Comparison of ENCODE assay signal across 17 cellular contexts in the genomic region with DNA sequence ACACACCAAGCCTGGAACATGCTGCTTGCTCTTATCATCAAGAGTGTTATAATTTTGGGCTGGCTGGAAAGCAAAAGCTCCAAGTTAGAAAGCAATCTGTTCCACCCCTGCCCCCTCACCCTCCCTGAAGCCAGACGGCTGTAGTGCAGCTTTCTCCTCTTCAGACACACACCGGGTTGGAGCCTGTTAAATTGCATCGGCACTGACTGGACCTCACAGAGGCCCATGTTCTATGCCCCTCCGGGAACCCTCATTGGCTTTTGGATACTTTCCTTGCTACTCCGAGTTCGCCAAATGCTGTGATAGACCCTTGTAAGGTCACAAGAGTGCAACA.
DNase-seq lines count a peak whose midpoint lies in the region; ATAC-seq and TF ChIP-seq lines count a peak whose summit lies in the region.
"Had no signal": no experiment of that assay in that cellular context is flagged by ENCODE, and none has a peak within 500 bp of the region (broad histone marks: within the 10 kb centered on the region; RNA-seq: fewer than 3 reads in every experiment).

No MANE protein-coding gene starts in this region.

- H3K27ac ChIP-seq in WERI-Rb-1: peak overlapping the region; percentile 35; the same call in 1 of the 2 replicates
- no peak overlapping the region for H3K27ac ChIP-seq in thyroid gland

- no peak overlapping the region for H3K4me3 Mint-ChIP-seq in T-cell
- H3K4me3 Mint-ChIP-seq: CD4-positive, alpha-beta T cell; IgD-negative memory B cell had no signal

- no peaks in the 10 kb centered on the region for H3K9me3 Mint-ChIP-seq in T-cell
- H3K9me3 Mint-ChIP-seq: CD4-positive, alpha-beta T cell; IgD-negative memory B cell had no signal

- CTCF ChIA-PET in T-cell (lab: Charles Lee): interaction anchor here in 1 of 2 donors (0.5 kb wide), 1 partner anchor 181 kb away, joined by 5 read pairs; no protein-coding TSS in a partner anchor

- TF ChIP-seq POLR2A in thyroid gland (IDR thresholded peaks at IDR 0.05): no peak

- H3K4me1 ChIP-seq in thyroid gland: peaks cover 0 to 20% of the 10 kb centered on the region in 2 donors
- H3K4me1 ChIP-seq: HAP-1 had no signal

- H3K36me3 Mint-ChIP-seq in T-cell: no peaks in the 10 kb centered on the region
- H3K36me3 Mint-ChIP-seq: IgD-negative memory B cell had no signal

- POLR2A ChIA-PET in T-cell (lab: Charles Lee): no interaction called here

- H3K27me3 ChIP-seq in WERI-Rb-1 (ENCODE audit: insufficient read depth, low read depth, severe bottlenecking): no peaks in the 10 kb centered on the region
- no peaks in the 10 kb centered on the region for H3K27me3 ChIP-seq in thyroid gland

- ATAC-seq in left ventricle myocardium superior: peak; percentile 51
- no peak for ATAC-seq in T-cell (replicated peaks in 1 of 4)
- ATAC-seq: Right ventricle myocardium inferior had no signal

- intact Hi-C loops in left ventricle myocardium superior (cut with micrococcal nuclease) (no loop called here), cardiac septum (cut with DNase I) (no loop called here), thyroid gland (cut with DNase I) (no loop called here)

- TF ChIP-seq CTCF in WERI-Rb-1 (IDR thresholded peaks at IDR 0.05; ENCODE audit: low read depth, low read length) (no peak), thyroid gland (IDR thresholded peaks at IDR 0.05) (no peak), GM10266 (IDR thresholded peaks at IDR 0.05; ENCODE audit: control insufficient read depth, insufficient read depth, low read depth, missing control alignments) (no peak)

- H3K4me3 ChIP-seq in WERI-Rb-1 (ENCODE audit: low read depth, low read length): no peak overlapping the region
- H3K4me3 ChIP-seq in thyroid gland (replicated peaks in 1 of 3): no peak overlapping the region
- H3K4me3 ChIP-seq: HAP-1 had no signal

- H3K4me1 Mint-ChIP-seq in T-cell: no peaks in the 10 kb centered on the region
- H3K4me1 Mint-ChIP-seq: IgD-negative memory B cell had no signal

- WGBS in thyroid gland, 2 donors: 23 to 27% methylated on average over 6 of the region's 6 CpGs

- peaks cover 0 to 6% of the 10 kb centered on the region in 2 donors for H3K27me3 Mint-ChIP-seq in T-cell
- H3K27me3 Mint-ChIP-seq: CD4-positive, alpha-beta T cell had no signal

- no peak overlapping the region for H3K27ac Mint-ChIP-seq in T-cell
- H3K27ac Mint-ChIP-seq: CD4-positive, alpha-beta T cell; IgD-negative memory B cell had no signal

- H3K9me3 ChIP-seq in WERI-Rb-1 (ENCODE audit: severe bottlenecking): no peaks in the 10 kb centered on the region
- H3K9me3 ChIP-seq in thyroid gland: no peaks in the 10 kb centered on the region
- H3K9me3 ChIP-seq: Caco-2, HAP-1 had no signal

- H3K36me3 ChIP-seq in WERI-Rb-1: no peaks in the 10 kb centered on the region
- no peaks in the 10 kb centered on the region for H3K36me3 ChIP-seq in thyroid gland
- H3K36me3 ChIP-seq: HAP-1 had no signal

- no peak for DNase-seq in left ventricle myocardium superior
- no peak for DNase-seq in cardiac septum (ENCODE audit: low spot score)
- peak; percentile 33 for DNase-seq in WERI-Rb-1
- DNase-seq in left kidney (ENCODE audit: low read depth, low spot score): peak; percentile 23
- peak; percentile 9 to 14 for DNase-seq in thyroid gland
- no peak for DNase-seq in stimulated activated CD8-positive, alpha-beta memory T cell treated with anti-CD3 and anti-CD28 coated beads, Interleukin-4, amount 100 ng/mL, for 48 hours
- DNase-seq in T-cell: no peak
- no peak for DNase-seq in GM10266 (ENCODE audit: extremely low spot score)
- DNase-seq: Caco-2; CD4-positive, alpha-beta T cell; Karpas-422; NCI-H1436; NCI-H2029; NCI-H748 treated with DMSO at 0.1 percent for 48 hours had no signal

Comparison
In these comparisons a context has a peak if more than half of its experiments do, and no peak if none do; other contexts are left out.
1. DNase-seq: peak in WERI-Rb-1 (single experiment), left kidney (single experiment) and thyroid gland (2 of 2); none in left ventricle myocardium superior (single experiment), cardiac septum (single experiment), stimulated activated CD8-positive, alpha-beta memory T cell treated with anti-CD3 and anti-CD28 coated beads, Interleukin-4, amount 100 ng/mL, for 48 hours (single experiment), T-cell (0 of 34) and GM10266 (single experiment).